ENCODE assay signal across 10 cellular contexts in genomic region chr7:137934176-137934826, GRCh38.
DNase-seq lines count a peak whose midpoint lies in the region; ATAC-seq and TF ChIP-seq lines count a peak whose summit lies in the region.
"Had no signal": no experiment of that assay in that cellular context is flagged by ENCODE, and none has a peak within 500 bp of the region (broad histone marks: within the 10 kb centered on the region; RNA-seq: fewer than 3 reads in every experiment).

No MANE protein-coding gene starts in this region.

- peak overlapping the region; percentile 75 to 98 (median 96) for H3K27ac Mint-ChIP-seq in CD8-positive, alpha-beta memory T cell

- ATAC-seq in psoas muscle (no peak), HG02588 (IDR thresholded peaks at IDR 0.05; ENCODE audit: unreplicated experiment) (no peak)

- no peaks in the 10 kb centered on the region for H3K27me3 Mint-ChIP-seq in CD8-positive, alpha-beta memory T cell

- TF ChIP-seq POLR2A in NB4 (IDR thresholded peaks at IDR 0.05; ENCODE audit: extremely low read depth, insufficient read length) = no peak

- H3K9ac ChIP-seq in duodenal mucosa (ENCODE audit: low read depth in 1 of 2, low read length in 2 of 2) = peak overlapping the region; percentile 39 to 56

- H3K4me1 Mint-ChIP-seq in CD8-positive, alpha-beta memory T cell = peaks cover 52 to 59% (median 58%) of the 10 kb centered on the region in 3 donors

- H3K9me3 ChIP-seq in CD8-positive, alpha-beta memory T cell (ENCODE audit: low read length) = no peaks in the 10 kb centered on the region
- H3K9me3 ChIP-seq in duodenal mucosa (ENCODE audit: control insufficient read depth in 1 of 2, low read length in 2 of 2) (no peaks in the 10 kb centered on the region), psoas muscle (no peaks in the 10 kb centered on the region), SJCRH30 (replicated peaks) (no peaks in the 10 kb centered on the region)

- H3K4me3 ChIP-seq in CD8-positive, alpha-beta memory T cell (ENCODE audit: low read length) = peak overlapping the region; percentile 39
- H3K4me3 ChIP-seq in NB4 (ENCODE audit: low read depth, low read length) = peak overlapping the region; percentile 79
- H3K4me3 ChIP-seq in duodenal mucosa (ENCODE audit: low read depth in 1 of 2, low read length in 2 of 2) = peak overlapping the region; percentile 34 to 67
- peak overlapping the region; percentile 27 for H3K4me3 ChIP-seq in psoas muscle
- H3K4me3 ChIP-seq in SJCRH30 = no peak overlapping the region

- POLR2A ChIA-PET in CD8-positive, alpha-beta memory T cell (lab: Charles Lee) = interaction anchor here (0.9 to 1.1 kb wide), 2 partner anchors 18 to 67 kb away, joined by 3 read pairs; no protein-coding TSS in a partner anchor

- H3K27me3 ChIP-seq in CD8-positive, alpha-beta memory T cell (ENCODE audit: insufficient read depth, low read length, poor library complexity, severe bottlenecking) = no peaks in the 10 kb centered on the region
- H3K27me3 ChIP-seq in duodenal mucosa (ENCODE audit: control insufficient read depth in 1 of 2, insufficient read depth in 2 of 2, low read length in 2 of 2) (no peaks in the 10 kb centered on the region), psoas muscle (ENCODE audit: insufficient read depth in 3 of 3, low read length in 2 of 3) (no peaks in the 10 kb centered on the region), SJCRH30 (no peaks in the 10 kb centered on the region)

- TF ChIP-seq CTCF in NB4 (IDR thresholded peaks at IDR 0.05; ENCODE audit: low read depth, low read length) (no peak), psoas muscle (IDR thresholded peaks at IDR 0.05) (no peak)

- CTCF ChIA-PET in CD8-positive, alpha-beta memory T cell (lab: Charles Lee) = interaction anchor here (1.4 to 2.7 kb wide), 4 partner anchors 14 to 75 kb away, joined by 3 to 13 read pairs (median 5); partner anchors contain the start of gene CREB3L2

- 51 to 71% (median 53%) methylated on average over 4 of the region's 4 CpGs for WGBS in psoas muscle, 3 donors

- H3K36me3 ChIP-seq in CD8-positive, alpha-beta memory T cell (ENCODE audit: insufficient read depth, low read length) = no peaks in the 10 kb centered on the region
- H3K36me3 ChIP-seq in duodenal mucosa (ENCODE audit: control insufficient read depth in 1 of 2, insufficient read depth in 2 of 2, low read length in 2 of 2) (peaks cover 0 to 6% of the 10 kb centered on the region in 2 donors), psoas muscle (ENCODE audit: insufficient read depth in 1 of 2, low read depth in 1 of 2) (no peaks in the 10 kb centered on the region), SJCRH30 (no peaks in the 10 kb centered on the region; the same call in 1 of the 2 replicates)

- H3K36me3 Mint-ChIP-seq in CD8-positive, alpha-beta memory T cell = peaks cover 3 to 8% (median 4%) of the 10 kb centered on the region in 3 donors

- H3K4me1 ChIP-seq in CD8-positive, alpha-beta memory T cell (ENCODE audit: insufficient read depth, low read length) = peaks cover 35% of the 10 kb centered on the region
- H3K4me1 ChIP-seq in duodenal mucosa (ENCODE audit: control insufficient read depth in 1 of 2, insufficient read depth in 2 of 2, low read length in 2 of 2) (peaks cover 49 to 60% of the 10 kb centered on the region in 2 donors), psoas muscle (peaks cover 41% of the 10 kb centered on the region), SJCRH30 (peaks cover 2% of the 10 kb centered on the region; the same call in 1 of the 2 replicates)

- intact Hi-C loops in psoas muscle (cut with DNase I) = no loop called here

- peak overlapping the region; percentile 87 to 94 (median 88) for H3K4me3 Mint-ChIP-seq in CD8-positive, alpha-beta memory T cell

- peak overlapping the region; percentile 57 for H3K27ac ChIP-seq in CD8-positive, alpha-beta memory T cell (ENCODE audit: low read depth, low read length)
- H3K27ac ChIP-seq in duodenal mucosa (ENCODE audit: low read depth, low read length) = peak overlapping the region; percentile 34
- no peak overlapping the region for H3K27ac ChIP-seq in psoas muscle
- H3K27ac ChIP-seq in SJCRH30 = no peak overlapping the region

- DNase-seq in CD8-positive, alpha-beta memory T cell = no peak
- DNase-seq in NB4 (ENCODE audit: low read depth) (no peak), psoas muscle (no peak), NCI-H526 (lab: John Stamatoyannopoulos, UW) (no peak), SJCRH30 (no peak)
- no peak for DNase-seq in stimulated activated CD8-positive, alpha-beta memory T cell treated with anti-CD3 and anti-CD28 coated beads, Interleukin-4, amount 100 ng/mL, for 48 hours
- DNase-seq: DMS79 treated with DMSO at 0.1 percent for 48 hours, NCI-H2227 treated with DMSO at 0.1 percent for 48 hours had no signal

- no peaks in the 10 kb centered on the region for H3K9me3 Mint-ChIP-seq in CD8-positive, alpha-beta memory T cell

Comparison
In these comparisons a context has a peak if more than half of its experiments do, and no peak if none do; other contexts are left out.
1. H3K27ac ChIP-seq: peak in CD8-positive, alpha-beta memory T cell (single experiment) and duodenal mucosa (single experiment); none in psoas muscle (single experiment) and SJCRH30 (single experiment).